14 cellular contexts compared by ENCODE assay signal in genomic region chr13:39105110-39105509, GRCh38.
A peak's percentile ranks its signal among the peaks of the same experiment; 100 is the strongest.
DNase-seq lines count a peak whose midpoint lies in the region; ATAC-seq, FAIRE-seq and TF ChIP-seq lines count a peak whose summit lies in the region.
"Had no signal": no experiment of that assay in that cellular context is flagged by ENCODE, and none has a peak within 500 bp of the region (broad histone marks: within the 10 kb centered on the region; RNA-seq: fewer than 3 reads in every experiment).

No MANE protein-coding gene starts in this region.

- ATAC-seq in HG03095 (IDR thresholded peaks at IDR 0.05; ENCODE audit: unreplicated experiment) = no peak
- ATAC-seq in stimulated activated naive CD8-positive, alpha-beta T cell treated with anti-CD3 and anti-CD28 coated beads, Interleukin-15, amount 100 ng/mL, for 72 hours = no peak

- intact Hi-C loops in A673 (cut with micrococcal nuclease; ENCODE audit: unreplicated experiment) = no loop called here

- POLR2A ChIA-PET in A673 (lab: Charles Lee; ENCODE audit: low non-redundant PET) = no interaction called here

- H3K27me3 ChIP-seq in A673 (replicated peaks; ENCODE audit: insufficient read depth, low read depth, low read length, poor library complexity) = no peaks in the 10 kb centered on the region
- H3K27me3 ChIP-seq in KMS-11 (ENCODE audit: insufficient read depth, low read depth) = no peaks in the 10 kb centered on the region
- H3K27me3 ChIP-seq in bronchial epithelial cell (ENCODE audit: control insufficient read depth, insufficient read depth, low read length) = peaks cover 2% of the 10 kb centered on the region

- H3K9ac ChIP-seq in KMS-11 = no peak overlapping the region

- H3K27ac Mint-ChIP-seq in stimulated activated naive CD8-positive, alpha-beta T cell treated with anti-CD3 and anti-CD28 coated beads, Interleukin-15, amount 100 ng/mL, for 72 hours = no peak overlapping the region
- H3K27ac Mint-ChIP-seq: activated naive CD4-positive, alpha-beta T cell treated with anti-CD3 and anti-CD28 coated beads for 36 hours; naive B cell; type B pancreatic cell had no signal

- H3K4me1 ChIP-seq in A673 (ENCODE audit: insufficient read depth, low read length, poor library complexity, severe bottlenecking) = peaks cover 6% of the 10 kb centered on the region
- H3K4me1 ChIP-seq in KMS-11 (ENCODE audit: low read depth, poor library complexity, severe bottlenecking) = peaks cover 20% of the 10 kb centered on the region

- peaks cover 58% of the 10 kb centered on the region for H3K27me3 Mint-ChIP-seq in stimulated activated naive CD8-positive, alpha-beta T cell treated with anti-CD3 and anti-CD28 coated beads, Interleukin-15, amount 100 ng/mL, for 72 hours

- peak overlapping the region; percentile 43; the same call in 1 of the 2 replicates for H3K4me2 ChIP-seq in KMS-11

- CTCF ChIA-PET in A673 (lab: Charles Lee) = no interaction called here

- H3K27ac ChIP-seq in A673 (ENCODE audit: low read depth, low read length, poor library complexity, severe bottlenecking) (no peak overlapping the region), KMS-11 (peak overlapping the region; percentile 65)

- H3K79me2 ChIP-seq in KMS-11 (ENCODE audit: insufficient read depth, low read depth) = no peaks in the 10 kb centered on the region

- FAIRE-seq in bronchial epithelial cell (lab: Jason Lieb, UNC) = no peak
- FAIRE-seq: keratinocyte had no signal

- H3K4me1 Mint-ChIP-seq in stimulated activated naive CD8-positive, alpha-beta T cell treated with anti-CD3 and anti-CD28 coated beads, Interleukin-15, amount 100 ng/mL, for 72 hours = peaks cover 1% of the 10 kb centered on the region
- H3K4me1 Mint-ChIP-seq: naive B cell had no signal

- H3K36me3 ChIP-seq in A673 (ENCODE audit: insufficient read depth, low read length, poor library complexity, severe bottlenecking) = no peaks in the 10 kb centered on the region
- H3K36me3 ChIP-seq in KMS-11 (ENCODE audit: insufficient read depth) = no peaks in the 10 kb centered on the region
- no peaks in the 10 kb centered on the region for H3K36me3 ChIP-seq in bronchial epithelial cell (ENCODE audit: control insufficient read depth, insufficient read depth, low read length)

- TF ChIP-seq CTCF in A673 (conservative IDR thresholded peaks at IDR 0.05; ENCODE audit: low read depth, low read length) (no peak), KMS-11 (conservative IDR thresholded peaks at IDR 0.05; ENCODE audit: low read depth, low read length) (no peak), bronchial epithelial cell (IDR thresholded peaks at IDR 0.05; ENCODE audit: insufficient read depth, low read length, severe bottlenecking) (no peak)

- DNase-seq in A673 (ENCODE audit: low spot score) (peak; percentile 24), NCI-H510A treated with DMSO at 0.1 percent for 48 hours (lab: John Stamatoyannopoulos, UW) (peak; percentile 71), bronchial epithelial cell (ENCODE audit: low read depth) (peak; percentile 25)
- DNase-seq in activated effector memory CD4-positive, alpha-beta T cell treated with anti-CD3 and anti-CD28 coated beads, Interleukin-2, amount 50 U/mL, for 16 hours = no peak
- DNase-seq in stimulated activated naive CD8-positive, alpha-beta T cell treated with anti-CD3 and anti-CD28 coated beads, Interleukin-15, amount 100 ng/mL, for 72 hours = no peak
- DNase-seq in stimulated activated CD4-positive, alpha-beta T cell treated with anti-CD3 and anti-CD28 coated beads, Interleukin-2, amount 100 ng/mL, for 48 hours = no peak
- DNase-seq: activated CD4-positive, alpha-beta T cell treated with anti-CD3 and anti-CD28 coated beads, Interleukin-2, amount 50 U/mL, for 48 hours; activated naive CD4-positive, alpha-beta T cell treated with anti-CD3 and anti-CD28 coated beads for 36 hours; KG1; naive B cell had no signal

- no peaks in the 10 kb centered on the region for H3K9me3 Mint-ChIP-seq in stimulated activated naive CD8-positive, alpha-beta T cell treated with anti-CD3 and anti-CD28 coated beads, Interleukin-15, amount 100 ng/mL, for 72 hours
- H3K9me3 Mint-ChIP-seq: activated naive CD4-positive, alpha-beta T cell treated with anti-CD3 and anti-CD28 coated beads for 36 hours; naive B cell; type B pancreatic cell had no signal

- H3K4me3 ChIP-seq in A673 (ENCODE audit: low read depth, low read length, poor library complexity, severe bottlenecking) (no peak overlapping the region), KMS-11 (IDR thresholded peaks at IDR 0.05; ENCODE audit: insufficient read depth, low read depth, low read length) (no peak overlapping the region), bronchial epithelial cell (ENCODE audit: low read depth, low read length) (no peak overlapping the region)

- H3K4me3 Mint-ChIP-seq in stimulated activated naive CD8-positive, alpha-beta T cell treated with anti-CD3 and anti-CD28 coated beads, Interleukin-15, amount 100 ng/mL, for 72 hours = no peak overlapping the region
- H3K4me3 Mint-ChIP-seq: activated naive CD4-positive, alpha-beta T cell treated with anti-CD3 and anti-CD28 coated beads for 36 hours; naive B cell; type B pancreatic cell had no signal

- no TSS peak for BruUV-seq in A673 (replicated peaks; lab: Mats Ljungman, UMichigan)

- H2AFZ ChIP-seq in KMS-11 (ENCODE audit: low read depth) = peak overlapping the region; percentile 56; the same call in 1 of the 2 replicates

- no peaks in the 10 kb centered on the region for H3K9me3 ChIP-seq in A673 (ENCODE audit: low read depth, low read length, poor library complexity, severe bottlenecking)

- H4K20me1 ChIP-seq in KMS-11 (ENCODE audit: insufficient read depth) = no peaks in the 10 kb centered on the region

Comparison
In these comparisons a context has a peak if more than half of its experiments do, and no peak if none do; other contexts are left out.
1. DNase-seq: peak in A673 (single experiment), NCI-H510A treated with DMSO at 0.1 percent for 48 hours (single experiment) and bronchial epithelial cell (single experiment); none in activated effector memory CD4-positive, alpha-beta T cell treated with anti-CD3 and anti-CD28 coated beads, Interleukin-2, amount 50 U/mL, for 16 hours (single experiment), stimulated activated naive CD8-positive, alpha-beta T cell treated with anti-CD3 and anti-CD28 coated beads, Interleukin-15, amount 100 ng/mL, for 72 hours (0 of 2) and stimulated activated CD4-positive, alpha-beta T cell treated with anti-CD3 and anti-CD28 coated beads, Interleukin-2, amount 100 ng/mL, for 48 hours (0 of 2).